ENCODE assay signal across 8 cellular contexts in the genomic region with DNA sequence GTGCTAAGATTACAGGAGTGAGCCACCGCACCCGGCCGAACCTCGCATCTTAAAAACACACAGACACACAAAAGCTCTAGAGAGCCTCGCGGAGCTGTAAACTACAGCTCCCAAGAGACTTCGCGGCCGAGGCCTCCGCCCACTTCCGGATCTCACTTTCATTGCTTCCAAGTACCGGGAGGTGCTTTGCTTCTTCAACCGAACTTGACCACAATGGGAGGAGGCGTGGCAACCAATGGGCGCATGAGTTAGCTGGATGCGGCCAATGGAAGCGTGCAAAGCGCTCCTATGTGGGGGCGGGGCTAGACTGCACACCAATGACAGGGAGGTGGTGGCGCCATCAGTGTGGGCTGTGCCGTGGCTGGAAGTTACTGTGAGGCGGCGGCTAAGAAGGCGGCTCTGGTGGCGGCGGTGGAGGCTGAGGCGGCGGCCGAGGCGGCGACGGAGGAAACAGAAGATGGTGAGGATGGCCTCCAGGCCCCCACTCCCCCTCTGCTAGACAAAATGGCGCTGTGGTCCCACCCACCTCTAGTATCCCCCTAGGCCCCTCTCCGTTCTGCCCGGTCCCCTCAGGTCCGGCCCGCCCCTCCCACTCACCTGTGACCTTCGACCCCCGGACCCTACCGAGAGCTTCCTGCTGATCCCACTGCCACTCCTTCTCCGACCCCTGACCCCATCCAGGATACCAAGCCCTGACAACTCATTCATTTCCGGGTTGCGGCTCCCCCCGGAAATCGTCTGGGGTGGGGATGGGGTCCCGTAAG. TPM values are rescaled to one million over a fixed set of nuclear protein-coding genes. Genes with fewer than 3 reads are reported as not detected.
DNase-seq lines count a peak whose midpoint lies in the region; ATAC-seq and TF ChIP-seq lines count a peak whose summit lies in the region.

A gene (plus strand): TSS at position 366 of the 764 bp plus-strand sequence. CDS start 92 bp downstream, at position 458.

- H3K4me1 Mint-ChIP-seq in activated B cell treated with CpG ODN at 0.5 μM for 24 hours = peaks cover 42% of the 10 kb centered on the region
- H3K4me1 Mint-ChIP-seq in immature natural killer cell = peaks cover 50 to 51% of the 10 kb centered on the region in 2 donors

- ATAC-seq in GM18873 (IDR thresholded peaks at IDR 0.05; ENCODE audit: low FRiP score, unreplicated experiment) = peak; percentile 46
- peak; percentile 64 for ATAC-seq in HG03175 (IDR thresholded peaks at IDR 0.05; ENCODE audit: unreplicated experiment)
- peak; percentile 82 for ATAC-seq in activated B cell treated with CpG ODN at 0.5 μM for 24 hours (ENCODE audit: low read depth)

- peak within 1 kb of the TSS; percentile 39 for H3K27ac ChIP-seq in caudate nucleus (ENCODE audit: low read depth, low read length)

- CTCF ChIA-PET in activated B cell treated with CpG ODN at 0.5 μM for 24 hours (lab: Charles Lee) = interaction anchor here (0.9 to 1.2 kb wide), 5 partner anchors 23 to 187 kb away, joined by 3 to 5 read pairs (median 3); a partner anchor contains a TSS

- no peaks in the 10 kb centered on the region for H3K9me3 Mint-ChIP-seq in activated B cell treated with CpG ODN at 0.5 μM for 24 hours
- no peaks in the 10 kb centered on the region for H3K9me3 Mint-ChIP-seq in immature natural killer cell

- TF ChIP-seq CTCF in activated B cell treated with CpG ODN at 0.5 μM for 24 hours (IDR thresholded peaks at IDR 0.05) = no peak

- H3K4me3 Mint-ChIP-seq in activated B cell treated with CpG ODN at 0.5 μM for 24 hours (peak within 1 kb of the TSS; percentile 96), immature natural killer cell (peak within 1 kb of the TSS; percentile 88 to 99 (median 95))

- POLR2A ChIA-PET in activated B cell treated with CpG ODN at 0.5 μM for 24 hours (lab: Charles Lee) = interaction anchor here (0.5 to 1.9 kb wide), 17 partner anchors 8 to 979 kb away, joined by 3 to 24 read pairs (median 6); a partner anchor contains a TSS

- H3K36me3 Mint-ChIP-seq in activated B cell treated with CpG ODN at 0.5 μM for 24 hours (ENCODE audit: low read depth) (peaks cover 21% of the 10 kb centered on the region), immature natural killer cell (no peaks in the 10 kb centered on the region)

- H3K27ac Mint-ChIP-seq in activated B cell treated with CpG ODN at 0.5 μM for 24 hours = peak within 1 kb of the TSS; percentile 82
- peak within 1 kb of the TSS; percentile 85 to 97 (median 94) for H3K27ac Mint-ChIP-seq in immature natural killer cell

- in situ Hi-C loops in ACHN (cut with HindIII; ENCODE audit: low pct_ligation_motif_present, low pct_unique_long_range_greater_than_20kb, low sequenced_read_pairs) = no loop called here

- DNase-seq in ACHN = peak; percentile 99
- peak; percentile 99 for DNase-seq in NCI-H345 (lab: John Stamatoyannopoulos, UW)
- peak; percentile 87 for DNase-seq in activated B cell treated with CpG ODN at 0.5 μM for 24 hours
- DNase-seq in caudate nucleus (lab: John Stamatoyannopoulos, UW) = peak; percentile 68 to 100 (median 99)
- DNase-seq in immature natural killer cell = peak; percentile 99
- DNase-seq in smooth muscle cell of the brain vasculature (ENCODE audit: low read depth, low spot score) = peak; percentile 100

- H3K27me3 Mint-ChIP-seq in activated B cell treated with CpG ODN at 0.5 μM for 24 hours (no peaks in the 10 kb centered on the region), immature natural killer cell (ENCODE audit: low read depth in 3 of 3) (peaks cover 6 to 11% (median 9%) of the 10 kb centered on the region in 3 donors)

- intact Hi-C loops in activated B cell treated with CpG ODN at 0.5 μM for 24 hours (cut with micrococcal nuclease) = loop anchor here (1.0 to 10.0 kb wide), 6 partner anchors 28 to 722 kb away; a partner anchor contains a TSS

RNA-seq across cellular contexts. Expression of the gene that starts here (rescaled TPM):
- total RNA-seq in activated B cell treated with CpG ODN at 0.5 μM for 24 hours = 31.1 and 31.7 TPM in 2 replicates
- polyA plus RNA-seq in immature natural killer cell = 10 to 100 TPM; 30.0 to 48.6 (median 40.6) TPM

Comparison
In these comparisons a context has a peak if more than half of its experiments do, and no peak if none do; other contexts are left out.
1. Peak in every context shown above with its lines: DNase-seq, ATAC-seq and H3K27ac ChIP-seq.